ENCODE assay signal across 16 cellular contexts in the genomic region with DNA sequence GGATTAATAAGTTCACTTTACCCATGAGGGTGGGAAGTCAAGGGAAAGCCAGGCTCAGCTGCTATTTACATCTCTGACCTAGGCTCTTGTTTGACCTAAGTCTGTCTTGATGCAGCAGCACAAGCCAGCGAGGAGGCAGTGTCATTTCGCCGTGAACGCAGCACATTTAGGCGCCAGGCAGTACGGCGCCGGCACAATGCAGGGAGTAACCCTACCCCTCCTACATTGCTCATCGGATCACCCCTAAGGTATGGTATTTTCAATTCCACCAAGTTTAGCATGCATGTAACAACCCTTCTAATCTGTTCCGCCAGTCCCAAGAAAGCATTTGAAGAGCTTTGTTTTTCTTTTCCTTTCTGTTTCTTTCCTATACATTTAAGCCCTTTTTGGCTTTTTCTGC.
A peak's percentile ranks its signal among the peaks of the same experiment; 100 is the strongest.
DNase-seq lines count a peak whose midpoint lies in the region; ATAC-seq, FAIRE-seq and TF ChIP-seq lines count a peak whose summit lies in the region.
"Had no signal": no experiment of that assay in that cellular context is flagged by ENCODE, and none has a peak within 500 bp of the region (broad histone marks: within the 10 kb centered on the region; RNA-seq: fewer than 3 reads in every experiment).

No MANE protein-coding gene starts in this region.

- H3K4me1 ChIP-seq in tibial nerve (no peaks in the 10 kb centered on the region), small intestine (ENCODE audit: control insufficient read depth in 2 of 2, insufficient read depth in 1 of 2, low read depth in 1 of 2, low read length in 1 of 2) (no peaks in the 10 kb centered on the region)
- H3K4me1 ChIP-seq: psoas muscle had no signal

- TF ChIP-seq POLR2A in erythroblast (IDR thresholded peaks at IDR 0.05; ENCODE audit: low read length): no peak
- no peak for TF ChIP-seq POLR2A in tibial nerve (IDR thresholded peaks at IDR 0.05)

- peak; percentile 61 for FAIRE-seq in urothelium cell line (lab: Jason Lieb, UNC)
- FAIRE-seq in small intestine (lab: Jason Lieb, UNC): no peak
- FAIRE-seq: GM18507 had no signal

- no peak overlapping the region for H3K27ac ChIP-seq in tibial nerve
- peak overlapping the region in 1 of 2 donors; percentile 0 for H3K27ac ChIP-seq in small intestine (ENCODE audit: low read depth in 1 of 2, low read length in 1 of 2)
- H3K27ac ChIP-seq: psoas muscle, stomach had no signal

- ATAC-seq in WTC11: 0 out of 2 replicates have a peak, but pooled peaks have one; percentile 32
- ATAC-seq: esophagus mucosa, psoas muscle had no signal

- no peak overlapping the region for H3K4me3 Mint-ChIP-seq in WTC11
- peak overlapping the region; percentile 36 for H3K4me3 Mint-ChIP-seq in dendritic cell treated with granulocyte-macrophage colony-stimulating factor and Interleukin-4, amounts not matched to agents 40 ng/mL and 50 ng/mL, for 4 days

- H3K27me3 ChIP-seq in tibial nerve (no peaks in the 10 kb centered on the region), small intestine (ENCODE audit: control insufficient read depth in 2 of 2, insufficient read depth in 2 of 2, low read length in 2 of 2) (no peaks in the 10 kb centered on the region)
- H3K27me3 ChIP-seq: stomach had no signal

- CTCF ChIA-PET in WTC11 (lab: Charles Lee): interaction anchor here (1.3 to 1.8 kb wide), 2 partner anchors 17 to 81 kb away, joined by 4 read pairs; partner anchors contain the start of gene PCNX1

- no peaks in the 10 kb centered on the region for H3K36me3 Mint-ChIP-seq in WTC11
- H3K36me3 Mint-ChIP-seq in dendritic cell treated with granulocyte-macrophage colony-stimulating factor and Interleukin-4, amounts not matched to agents 40 ng/mL and 50 ng/mL, for 4 days (ENCODE audit: low read depth): peaks cover 7% of the 10 kb centered on the region

- H3K4me3 ChIP-seq in tibial nerve (no peak overlapping the region), small intestine (ENCODE audit: low read depth in 1 of 2, low read length in 2 of 2) (no peak overlapping the region)
- H3K4me3 ChIP-seq: psoas muscle, stomach had no signal

- POLR2A ChIA-PET in WTC11 (lab: Charles Lee): interaction anchor here (0.5 to 0.6 kb wide), 2 partner anchors 397 to 1648 kb away, joined by 3 to 4 read pairs; no protein-coding TSS in a partner anchor

- H3K9me3 ChIP-seq in tibial nerve: no peaks in the 10 kb centered on the region
- H3K9me3 ChIP-seq in small intestine (ENCODE audit: control insufficient read depth, low read depth): no peaks in the 10 kb centered on the region
- H3K9me3 ChIP-seq: psoas muscle, stomach had no signal

- peak overlapping the region; percentile 4 for H3K27ac Mint-ChIP-seq in WTC11
- no peak overlapping the region for H3K27ac Mint-ChIP-seq in dendritic cell treated with granulocyte-macrophage colony-stimulating factor and Interleukin-4, amounts not matched to agents 40 ng/mL and 50 ng/mL, for 4 days

- H3K36me3 ChIP-seq in tibial nerve (no peaks in the 10 kb centered on the region), small intestine (ENCODE audit: control insufficient read depth in 2 of 2, insufficient read depth in 2 of 2, low read length in 2 of 2) (no peaks in the 10 kb centered on the region)

- intact Hi-C loops in dendritic cell treated with granulocyte-macrophage colony-stimulating factor and Interleukin-4, amounts not matched to agents 40 ng/mL and 50 ng/mL, for 4 days (cut with micrococcal nuclease): no loop called here

- H3K27me3 Mint-ChIP-seq in WTC11 (ENCODE audit: low read depth): no peaks in the 10 kb centered on the region
- H3K27me3 Mint-ChIP-seq in dendritic cell treated with granulocyte-macrophage colony-stimulating factor and Interleukin-4, amounts not matched to agents 40 ng/mL and 50 ng/mL, for 4 days: no peaks in the 10 kb centered on the region

- TF ChIP-seq CTCF in WTC11 (IDR thresholded peaks at IDR 0.05): no peak
- no peak for TF ChIP-seq CTCF in tibial nerve (IDR thresholded peaks at IDR 0.05)

- no peak for TF ChIP-seq EP300 in tibial nerve (IDR thresholded peaks at IDR 0.05)

- DNase-seq in stimulated activated naive CD4-positive, alpha-beta T cell treated with Interleukin-2 at 50 U/mL for 16 hours (lab: John Stamatoyannopoulos, UW): peak; percentile 5
- DNase-seq in stimulated activated naive CD4-positive, alpha-beta T cell (lab: John Stamatoyannopoulos, UW): no peak
- no peak for DNase-seq in WTC11 (ENCODE audit: low spot score)
- no peak for DNase-seq in urothelium cell line (ENCODE audit: low spot score)
- no peak for DNase-seq in erythroblast (lab: John Stamatoyannopoulos, UW)
- no peak for DNase-seq in tibial nerve (ENCODE audit: low spot score in 2 of 2)
- DNase-seq in small intestine: no peak
- DNase-seq: activated CD8-positive, alpha-beta memory T cell treated with anti-CD3 and anti-CD28 coated beads, Interleukin-2, amount 50 U/mL, for 4 hours; caudate nucleus; NCI-H2171 treated with DMSO at 0.1 percent for 48 hours; psoas muscle; stimulated activated CD4-positive, alpha-beta T cell treated with anti-CD3 and anti-CD28 coated beads, Interleukin-2, amount 100 ng/mL, for 24 hours; stomach had no signal

- 85 to 92% methylated on average over 10 of the region's 10 CpGs for WGBS in tibial nerve, 2 donors
- 93 to 99% (median 93%) methylated on average over 10 of the region's 10 CpGs for WGBS in small intestine, 3 donors

- peaks cover 8% of the 10 kb centered on the region for H3K4me1 Mint-ChIP-seq in WTC11
- H3K4me1 Mint-ChIP-seq in dendritic cell treated with granulocyte-macrophage colony-stimulating factor and Interleukin-4, amounts not matched to agents 40 ng/mL and 50 ng/mL, for 4 days (ENCODE audit: low read depth): no peaks in the 10 kb centered on the region

- 0 out of 2 replicates have a peak, but pooled peaks cover 5% of the 10 kb centered on the region for H3K9me3 Mint-ChIP-seq in WTC11
- no peaks in the 10 kb centered on the region for H3K9me3 Mint-ChIP-seq in dendritic cell treated with granulocyte-macrophage colony-stimulating factor and Interleukin-4, amounts not matched to agents 40 ng/mL and 50 ng/mL, for 4 days

TF ChIP-seq in WTC11, 78 proteins besides CTCF, POLR2A, EP300 and RAD21 (continues in another document):
- no peak for TF ChIP-seq SMAD4 (CRISPR knock-in tag; IDR thresholded peaks at IDR 0.05)
- TF ChIP-seq, protein P1, sequence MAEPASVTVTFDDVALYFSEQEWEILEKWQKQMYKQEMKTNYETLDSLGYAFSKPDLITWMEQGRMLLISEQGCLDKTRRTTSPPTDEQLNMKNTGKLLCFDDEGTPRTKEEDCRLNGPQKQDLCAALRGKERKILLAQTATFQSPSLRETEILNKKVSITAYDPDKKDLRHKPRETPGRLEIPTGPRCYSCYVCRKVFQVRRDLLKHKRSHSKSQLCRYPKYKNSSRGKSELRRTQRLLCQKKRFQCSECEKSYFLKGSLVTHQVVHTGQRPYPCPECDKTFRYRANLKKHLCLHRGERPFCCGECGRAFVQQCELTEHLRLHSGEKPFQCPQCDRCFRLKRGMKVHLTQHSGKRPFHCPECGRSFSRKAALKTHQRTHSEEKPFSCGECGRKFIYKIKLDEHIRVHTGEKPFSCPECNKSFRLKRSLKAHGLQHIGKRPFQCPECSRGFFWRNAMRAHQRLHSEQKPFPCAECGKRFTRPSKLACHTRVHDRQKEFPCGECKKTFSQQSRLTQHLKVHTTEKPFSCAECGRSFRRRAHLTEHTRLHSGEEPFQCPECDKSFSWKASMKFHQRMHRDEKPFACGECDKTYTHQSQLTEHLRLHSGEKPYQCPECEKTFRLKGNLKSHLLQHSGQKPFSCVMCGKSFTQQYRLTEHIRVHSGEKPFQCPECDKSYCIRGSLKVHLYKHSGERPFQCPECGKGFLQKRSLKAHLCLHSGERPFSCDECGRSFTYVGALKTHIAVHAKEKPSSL (CRISPR knock-in tag; conservative IDR thresholded peaks at IDR 0.05): no peak
- TF ChIP-seq, protein P2, sequence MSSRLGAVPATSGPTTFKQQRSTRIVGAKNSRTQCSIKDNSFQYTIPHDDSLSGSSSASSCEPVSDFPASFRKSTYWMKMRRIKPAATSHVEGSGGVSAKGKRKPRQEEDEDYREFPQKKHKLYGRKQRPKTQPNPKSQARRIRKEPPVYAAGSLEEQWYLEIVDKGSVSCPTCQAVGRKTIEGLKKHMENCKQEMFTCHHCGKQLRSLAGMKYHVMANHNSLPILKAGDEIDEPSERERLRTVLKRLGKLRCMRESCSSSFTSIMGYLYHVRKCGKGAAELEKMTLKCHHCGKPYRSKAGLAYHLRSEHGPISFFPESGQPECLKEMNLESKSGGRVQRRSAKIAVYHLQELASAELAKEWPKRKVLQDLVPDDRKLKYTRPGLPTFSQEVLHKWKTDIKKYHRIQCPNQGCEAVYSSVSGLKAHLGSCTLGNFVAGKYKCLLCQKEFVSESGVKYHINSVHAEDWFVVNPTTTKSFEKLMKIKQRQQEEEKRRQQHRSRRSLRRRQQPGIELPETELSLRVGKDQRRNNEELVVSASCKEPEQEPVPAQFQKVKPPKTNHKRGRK (CRISPR knock-in tag; IDR thresholded peaks at IDR 0.05; ENCODE audit: borderline replicate concordance): no peak
- no peak for TF ChIP-seq IRF2 (CRISPR knock-in tag; IDR thresholded peaks at IDR 0.05; ENCODE audit: borderline replicate concordance, low read depth)
- TF ChIP-seq, protein P3, sequence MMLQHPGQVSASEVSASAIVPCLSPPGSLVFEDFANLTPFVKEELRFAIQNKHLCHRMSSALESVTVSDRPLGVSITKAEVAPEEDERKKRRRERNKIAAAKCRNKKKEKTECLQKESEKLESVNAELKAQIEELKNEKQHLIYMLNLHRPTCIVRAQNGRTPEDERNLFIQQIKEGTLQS (CRISPR knock-in tag; conservative IDR thresholded peaks at IDR 0.05): no peak
- no peak for TF ChIP-seq RORB (CRISPR knock-in tag; IDR thresholded peaks at IDR 0.05)
- TF ChIP-seq ZNF396 (CRISPR knock-in tag; IDR thresholded peaks at IDR 0.05; ENCODE audit: borderline replicate concordance): no peak
- TF ChIP-seq RELA (CRISPR knock-in tag; IDR thresholded peaks at IDR 0.05; ENCODE audit: borderline replicate concordance): no peak
- no peak for TF ChIP-seq PRRX2 (CRISPR knock-in tag; IDR thresholded peaks at IDR 0.05)
- TF ChIP-seq, protein P4, sequence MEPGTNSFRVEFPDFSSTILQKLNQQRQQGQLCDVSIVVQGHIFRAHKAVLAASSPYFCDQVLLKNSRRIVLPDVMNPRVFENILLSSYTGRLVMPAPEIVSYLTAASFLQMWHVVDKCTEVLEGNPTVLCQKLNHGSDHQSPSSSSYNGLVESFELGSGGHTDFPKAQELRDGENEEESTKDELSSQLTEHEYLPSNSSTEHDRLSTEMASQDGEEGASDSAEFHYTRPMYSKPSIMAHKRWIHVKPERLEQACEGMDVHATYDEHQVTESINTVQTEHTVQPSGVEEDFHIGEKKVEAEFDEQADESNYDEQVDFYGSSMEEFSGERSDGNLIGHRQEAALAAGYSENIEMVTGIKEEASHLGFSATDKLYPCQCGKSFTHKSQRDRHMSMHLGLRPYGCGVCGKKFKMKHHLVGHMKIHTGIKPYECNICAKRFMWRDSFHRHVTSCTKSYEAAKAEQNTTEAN (CRISPR knock-in tag; IDR thresholded peaks at IDR 0.05): no peak
- no peak for TF ChIP-seq MXD4 (CRISPR knock-in tag; IDR thresholded peaks at IDR 0.05; ENCODE audit: borderline replicate concordance)
